In the genomic region with DNA sequence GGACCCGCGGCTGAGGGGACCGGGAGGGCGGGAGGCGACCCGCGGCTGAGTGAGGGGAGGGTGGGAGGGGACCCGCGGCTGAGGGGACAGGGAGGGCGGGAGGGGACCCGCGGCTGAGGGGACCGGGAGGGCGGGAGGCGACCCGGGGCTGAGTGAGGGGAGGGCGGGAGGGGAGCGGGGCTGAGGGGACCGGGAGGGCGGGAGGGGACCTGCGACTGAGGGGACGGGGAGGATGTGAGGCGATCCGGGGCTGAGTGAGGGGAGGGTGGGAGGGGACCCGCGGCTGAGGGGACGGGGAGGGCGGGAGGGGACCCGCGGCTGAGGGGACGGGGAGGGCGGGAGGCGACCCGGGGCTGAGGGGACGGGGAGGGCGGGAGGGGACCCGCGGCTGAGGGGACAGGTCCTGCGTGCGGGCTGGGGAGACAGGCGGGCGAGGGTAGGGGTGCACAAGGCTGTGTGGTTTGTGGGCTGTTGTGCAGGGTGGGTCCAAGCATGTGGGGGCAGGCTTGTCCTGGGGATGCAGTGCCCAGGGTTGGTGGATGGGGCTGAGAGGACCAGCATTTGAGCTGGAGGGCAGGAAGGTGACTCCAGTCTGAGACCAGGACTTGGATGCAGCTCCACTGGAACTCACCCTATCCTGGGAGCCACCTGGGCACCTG, we compare ENCODE assay signal across 1 cellular context.
TF ChIP-seq lines count a peak whose summit lies in the region.

No MANE protein-coding gene starts in this region.

TF ChIP-seq in HCT116, 20 proteins besides CTCF, POLR2A, EP300 and RAD21 (continued from another document):
- TF ChIP-seq, protein P1, sequence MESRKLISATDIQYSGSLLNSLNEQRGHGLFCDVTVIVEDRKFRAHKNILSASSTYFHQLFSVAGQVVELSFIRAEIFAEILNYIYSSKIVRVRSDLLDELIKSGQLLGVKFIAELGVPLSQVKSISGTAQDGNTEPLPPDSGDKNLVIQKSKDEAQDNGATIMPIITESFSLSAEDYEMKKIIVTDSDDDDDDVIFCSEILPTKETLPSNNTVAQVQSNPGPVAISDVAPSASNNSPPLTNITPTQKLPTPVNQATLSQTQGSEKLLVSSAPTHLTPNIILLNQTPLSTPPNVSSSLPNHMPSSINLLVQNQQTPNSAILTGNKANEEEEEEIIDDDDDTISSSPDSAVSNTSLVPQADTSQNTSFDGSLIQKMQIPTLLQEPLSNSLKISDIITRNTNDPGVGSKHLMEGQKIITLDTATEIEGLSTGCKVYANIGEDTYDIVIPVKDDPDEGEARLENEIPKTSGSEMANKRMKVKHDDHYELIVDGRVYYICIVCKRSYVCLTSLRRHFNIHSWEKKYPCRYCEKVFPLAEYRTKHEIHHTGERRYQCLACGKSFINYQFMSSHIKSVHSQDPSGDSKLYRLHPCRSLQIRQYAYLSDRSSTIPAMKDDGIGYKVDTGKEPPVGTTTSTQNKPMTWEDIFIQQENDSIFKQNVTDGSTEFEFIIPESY (IDR thresholded peaks at IDR 0.05; ENCODE audit: extremely low read depth, insufficient replicate concordance, low read length), result no peak
- TF ChIP-seq, protein P2, sequence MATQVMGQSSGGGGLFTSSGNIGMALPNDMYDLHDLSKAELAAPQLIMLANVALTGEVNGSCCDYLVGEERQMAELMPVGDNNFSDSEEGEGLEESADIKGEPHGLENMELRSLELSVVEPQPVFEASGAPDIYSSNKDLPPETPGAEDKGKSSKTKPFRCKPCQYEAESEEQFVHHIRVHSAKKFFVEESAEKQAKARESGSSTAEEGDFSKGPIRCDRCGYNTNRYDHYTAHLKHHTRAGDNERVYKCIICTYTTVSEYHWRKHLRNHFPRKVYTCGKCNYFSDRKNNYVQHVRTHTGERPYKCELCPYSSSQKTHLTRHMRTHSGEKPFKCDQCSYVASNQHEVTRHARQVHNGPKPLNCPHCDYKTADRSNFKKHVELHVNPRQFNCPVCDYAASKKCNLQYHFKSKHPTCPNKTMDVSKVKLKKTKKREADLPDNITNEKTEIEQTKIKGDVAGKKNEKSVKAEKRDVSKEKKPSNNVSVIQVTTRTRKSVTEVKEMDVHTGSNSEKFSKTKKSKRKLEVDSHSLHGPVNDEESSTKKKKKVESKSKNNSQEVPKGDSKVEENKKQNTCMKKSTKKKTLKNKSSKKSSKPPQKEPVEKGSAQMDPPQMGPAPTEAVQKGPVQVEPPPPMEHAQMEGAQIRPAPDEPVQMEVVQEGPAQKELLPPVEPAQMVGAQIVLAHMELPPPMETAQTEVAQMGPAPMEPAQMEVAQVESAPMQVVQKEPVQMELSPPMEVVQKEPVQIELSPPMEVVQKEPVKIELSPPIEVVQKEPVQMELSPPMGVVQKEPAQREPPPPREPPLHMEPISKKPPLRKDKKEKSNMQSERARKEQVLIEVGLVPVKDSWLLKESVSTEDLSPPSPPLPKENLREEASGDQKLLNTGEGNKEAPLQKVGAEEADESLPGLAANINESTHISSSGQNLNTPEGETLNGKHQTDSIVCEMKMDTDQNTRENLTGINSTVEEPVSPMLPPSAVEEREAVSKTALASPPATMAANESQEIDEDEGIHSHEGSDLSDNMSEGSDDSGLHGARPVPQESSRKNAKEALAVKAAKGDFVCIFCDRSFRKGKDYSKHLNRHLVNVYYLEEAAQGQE (IDR thresholded peaks at IDR 0.05; ENCODE audit: low read depth), result no peak
- TF ChIP-seq ZFX (IDR thresholded peaks at IDR 0.05) (no peak), EGR1 (IDR thresholded peaks at IDR 0.05; ENCODE audit: low read depth) (no peak), EZH2 (IDR thresholded peaks at IDR 0.05) (no peak), FOSL1 (IDR thresholded peaks at IDR 0.05; ENCODE audit: low read depth) (no peak), JUND (IDR thresholded peaks at IDR 0.05) (no peak), SIN3A (IDR thresholded peaks at IDR 0.05; ENCODE audit: low read depth) (no peak), CBX3 (IDR thresholded peaks at IDR 0.05; ENCODE audit: low read depth) (no peak), ELF1 (IDR thresholded peaks at IDR 0.05; ENCODE audit: borderline replicate concordance, low read depth) (no peak), ZNF274 (IDR thresholded peaks at IDR 0.05; ENCODE audit: low read depth, low read length) (no peak), EZH2phosphoT487 (IDR thresholded peaks at IDR 0.05; ENCODE audit: borderline replicate concordance) (no peak), CEBPB (IDR thresholded peaks at IDR 0.05; ENCODE audit: low read depth) (no peak)
- TF ChIP-seq, protein P3, sequence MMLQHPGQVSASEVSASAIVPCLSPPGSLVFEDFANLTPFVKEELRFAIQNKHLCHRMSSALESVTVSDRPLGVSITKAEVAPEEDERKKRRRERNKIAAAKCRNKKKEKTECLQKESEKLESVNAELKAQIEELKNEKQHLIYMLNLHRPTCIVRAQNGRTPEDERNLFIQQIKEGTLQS (IDR thresholded peaks at IDR 0.05), result no peak
- TF ChIP-seq, protein P4, sequence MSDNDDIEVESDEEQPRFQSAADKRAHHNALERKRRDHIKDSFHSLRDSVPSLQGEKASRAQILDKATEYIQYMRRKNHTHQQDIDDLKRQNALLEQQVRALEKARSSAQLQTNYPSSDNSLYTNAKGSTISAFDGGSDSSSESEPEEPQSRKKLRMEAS (IDR thresholded peaks at IDR 0.05), result no peak
